In genomic region chr19:14509382-14509781, GRCh38 we compare ENCODE assay signal across 16 cellular contexts. TPM values are rescaled to one million over a fixed set of nuclear protein-coding genes. Genes with fewer than 3 reads are reported as not detected.
A peak's percentile ranks its signal among the peaks of the same experiment; 100 is the strongest.
DNase-seq lines count a peak whose midpoint lies in the region; ATAC-seq and TF ChIP-seq lines count a peak whose summit lies in the region.
"Had no signal": no experiment of that assay in that cellular context is flagged by ENCODE, and none has a peak within 500 bp of the region (broad histone marks: within the 10 kb centered on the region; RNA-seq: fewer than 3 reads in every experiment).

No MANE protein-coding gene starts in this region.

- no peaks in the 10 kb centered on the region for H3K9me3 ChIP-seq in skeletal muscle tissue (ENCODE audit: control insufficient read depth in 3 of 3, low read length in 3 of 3)
- H3K9me3 ChIP-seq in colonic mucosa = no peaks in the 10 kb centered on the region

- CTCF ChIA-PET in activated CD4-positive, alpha-beta T cell treated with anti-CD3 and anti-CD28 coated beads for 36 hours (lab: Charles Lee) = interaction anchor here (1.0 to 1.5 kb wide), 2 partner anchors 14 to 25 kb away, joined by 3 read pairs; no protein-coding TSS in a partner anchor

- TF ChIP-seq CTCF in colonic mucosa (IDR thresholded peaks at IDR 0.05) = no peak

- no peaks in the 10 kb centered on the region for H3K9me3 Mint-ChIP-seq in activated CD4-positive, alpha-beta T cell treated with anti-CD3 and anti-CD28 coated beads for 36 hours (ENCODE audit: low read depth)
- no peaks in the 10 kb centered on the region for H3K9me3 Mint-ChIP-seq in IgD-negative memory B cell
- H3K9me3 Mint-ChIP-seq: activated naive CD4-positive, alpha-beta T cell treated with anti-CD3 and anti-CD28 coated beads, Interleukin-2, amount 50 U/mL, for 24 hours had no signal

- H3K4me1 ChIP-seq in skeletal muscle tissue (ENCODE audit: control insufficient read depth in 3 of 3, insufficient read depth in 3 of 3, low read length in 3 of 3) = peaks cover 12 to 19% (median 16%) of the 10 kb centered on the region in 3 donors
- peaks cover 5% of the 10 kb centered on the region for H3K4me1 ChIP-seq in colonic mucosa

- H3K27me3 ChIP-seq in skeletal muscle tissue (ENCODE audit: control insufficient read depth in 3 of 3, insufficient read depth in 3 of 3, low read length in 3 of 3) (no peaks in the 10 kb centered on the region), colonic mucosa (no peaks in the 10 kb centered on the region)

- H3K9ac ChIP-seq in skeletal muscle tissue (ENCODE audit: low read depth in 1 of 3, low read length in 3 of 3) = no peak overlapping the region
- H3K9ac ChIP-seq in colonic mucosa (ENCODE audit: low read depth in 2 of 2, low read length in 2 of 2) = no peak overlapping the region

- no peak overlapping the region for H3K4me3 Mint-ChIP-seq in activated CD4-positive, alpha-beta T cell treated with anti-CD3 and anti-CD28 coated beads for 36 hours
- H3K4me3 Mint-ChIP-seq in IgD-negative memory B cell = peak overlapping the region in 1 of 4 donors; percentile 23
- H3K4me3 Mint-ChIP-seq: activated CD8-positive, alpha-beta memory T cell treated with anti-CD3 and anti-CD28 coated beads, Interleukin-2, amount 10 ng/mL, durations not matched to agents 7 days and 5 days; activated naive CD4-positive, alpha-beta T cell treated with anti-CD3 and anti-CD28 coated beads, Interleukin-2, amount 50 U/mL, for 24 hours had no signal

- H3K27me3 Mint-ChIP-seq in activated CD4-positive, alpha-beta T cell treated with anti-CD3 and anti-CD28 coated beads for 36 hours = no peaks in the 10 kb centered on the region
- H3K27me3 Mint-ChIP-seq in IgD-negative memory B cell = peaks cover 2% of the 10 kb centered on the region
- H3K27me3 Mint-ChIP-seq: activated CD8-positive, alpha-beta memory T cell treated with anti-CD3 and anti-CD28 coated beads, Interleukin-2, amount 10 ng/mL, durations not matched to agents 7 days and 5 days; activated naive CD4-positive, alpha-beta T cell treated with anti-CD3 and anti-CD28 coated beads, Interleukin-2, amount 50 U/mL, for 24 hours had no signal

- peaks cover 4 to 7% (median 7%) of the 10 kb centered on the region in 3 donors for H3K36me3 ChIP-seq in skeletal muscle tissue (ENCODE audit: control insufficient read depth in 3 of 3, insufficient read depth in 3 of 3, low read length in 3 of 3)
- H3K36me3 ChIP-seq in colonic mucosa = no peaks in the 10 kb centered on the region

- peaks cover 11% of the 10 kb centered on the region for H3K36me3 Mint-ChIP-seq in activated CD4-positive, alpha-beta T cell treated with anti-CD3 and anti-CD28 coated beads for 36 hours (ENCODE audit: low read depth)
- no peaks in the 10 kb centered on the region for H3K36me3 Mint-ChIP-seq in IgD-negative memory B cell
- H3K36me3 Mint-ChIP-seq: activated naive CD4-positive, alpha-beta T cell treated with anti-CD3 and anti-CD28 coated beads, Interleukin-2, amount 50 U/mL, for 24 hours had no signal

- no peak for ATAC-seq in activated CD4-positive, alpha-beta T cell treated with anti-CD3 and anti-CD28 coated beads for 36 hours
- ATAC-seq: activated CD8-positive, alpha-beta memory T cell treated with anti-CD3 and anti-CD28 coated beads, Interleukin-2, amount 10 ng/mL, durations not matched to agents 7 days and 5 days; stimulated activated naive CD8-positive, alpha-beta T cell treated with anti-CD3 and anti-CD28 coated beads, Interleukin-15, Interleukin-2, amounts not matched to agents 100 U/mL and 50 U/mL, for 24 hours had no signal

- no peak overlapping the region for H3K4me3 ChIP-seq in skeletal muscle tissue (ENCODE audit: low read length in 3 of 3)
- no peak overlapping the region for H3K4me3 ChIP-seq in colonic mucosa

- POLR2A ChIA-PET in activated CD4-positive, alpha-beta T cell treated with anti-CD3 and anti-CD28 coated beads for 36 hours (lab: Charles Lee) = interaction anchor here (2.1 kb wide), 1 partner anchor 10 kb away, joined by 12 read pairs; the partner anchor contains the start of gene DNAJB1

- peak overlapping the region; percentile 98 for H3K27ac ChIP-seq in epithelial cell of prostate
- peak overlapping the region; percentile 40 for H3K27ac ChIP-seq in skeletal muscle tissue (ENCODE audit: low read depth, low read length)
- no peak overlapping the region for H3K27ac ChIP-seq in colonic mucosa

- intact Hi-C loops in activated CD4-positive, alpha-beta T cell treated with anti-CD3 and anti-CD28 coated beads for 36 hours (cut with DNase I, micrococcal nuclease) = no loop called here
- intact Hi-C loops in colonic mucosa (cut with DNase I) = no loop called here

- H3K4me1 Mint-ChIP-seq in activated CD4-positive, alpha-beta T cell treated with anti-CD3 and anti-CD28 coated beads for 36 hours = peaks cover 57% of the 10 kb centered on the region
- peaks cover 0 to 6% (median 2%) of the 10 kb centered on the region in 3 donors for H3K4me1 Mint-ChIP-seq in IgD-negative memory B cell

- DNase-seq in activated CD4-positive, alpha-beta T cell treated with anti-CD3 and anti-CD28 coated beads for 36 hours = no peak
- no peak for DNase-seq in activated CD4-positive, alpha-beta T cell treated with anti-CD3 and anti-CD28 coated beads for 4 hours
- DNase-seq in epithelial cell of prostate (ENCODE audit: low read depth, low spot score) (no peak), colonic mucosa (no peak), NOMO-1 treated with dmso at 0.1 percent for 144 hours (lab: John Stamatoyannopoulos, UW; ENCODE audit: unreplicated experiment) (no peak)
- no peak for DNase-seq in activated effector memory CD4-positive, alpha-beta T cell treated with anti-CD3 and anti-CD28 coated beads, Interleukin-2, amount 50 U/mL, for 16 hours
- DNase-seq: 8988T; activated CD8-positive, alpha-beta memory T cell treated with anti-CD3 and anti-CD28 coated beads, Interleukin-2, amount 10 ng/mL, durations not matched to agents 7 days and 5 days; HCEC 1CT; midbrain; NCI-H1417; NCI-H226; stimulated activated naive CD8-positive, alpha-beta T cell treated with anti-CD3 and anti-CD28 coated beads, Interleukin-15, Interleukin-2, amounts not matched to agents 100 U/mL and 50 U/mL, for 24 hours had no signal

- H3K27ac Mint-ChIP-seq in activated CD4-positive, alpha-beta T cell treated with anti-CD3 and anti-CD28 coated beads for 36 hours = peak overlapping the region; percentile 6
- peak overlapping the region in 2 of 3 donors; percentile 33 to 35 for H3K27ac Mint-ChIP-seq in IgD-negative memory B cell
- H3K27ac Mint-ChIP-seq: activated naive CD4-positive, alpha-beta T cell treated with anti-CD3 and anti-CD28 coated beads, Interleukin-2, amount 50 U/mL, for 24 hours had no signal

RNA-seq across cellular contexts. Expression of gene DNAJB1, which starts 8.8 kb away (rescaled TPM):
- total RNA-seq in activated CD4-positive, alpha-beta T cell treated with anti-CD3 and anti-CD28 coated beads for 36 hours = 10 to 100 TPM; 69.3 to 72.6 TPM
- 77.1 TPM for polyA plus RNA-seq in IgD-negative memory B cell
- 39.1 TPM for total RNA-seq in skeletal muscle tissue
- total RNA-seq in colonic mucosa = 100 to 1,000 TPM; 127 to 148 TPM

RNA-seq across cellular contexts. Expression of gene GIPC1, which starts 13.5 kb away (rescaled TPM):
- total RNA-seq in activated CD4-positive, alpha-beta T cell treated with anti-CD3 and anti-CD28 coated beads for 36 hours = 10 to 100 TPM; 19.3 to 25.7 TPM
- polyA plus RNA-seq in IgD-negative memory B cell = 10.1 TPM
- 41.8 TPM for total RNA-seq in skeletal muscle tissue
- total RNA-seq in colonic mucosa = 100 to 1,000 TPM; 281 to 404 TPM

RNA-seq across cellular contexts. Expression of gene TECR, which starts 20.0 kb away (rescaled TPM):
- total RNA-seq in activated CD4-positive, alpha-beta T cell treated with anti-CD3 and anti-CD28 coated beads for 36 hours = 100 to 1,000 TPM; 106 to 145 TPM
- 145 TPM for polyA plus RNA-seq in IgD-negative memory B cell
- total RNA-seq in skeletal muscle tissue (83.0 TPM), colonic mucosa (100 to 1,000 TPM; 136 to 201 TPM)

RNA-seq across cellular contexts. Expression of gene PTGER1, which starts 34.2 kb away (rescaled TPM):
- under 1 TPM; 0.16 to 0.25 TPM for total RNA-seq in activated CD4-positive, alpha-beta T cell treated with anti-CD3 and anti-CD28 coated beads for 36 hours
- polyA plus RNA-seq in IgD-negative memory B cell = not detected
- not detected for total RNA-seq in skeletal muscle tissue
- under 1 TPM; 0.35 to 0.72 TPM for total RNA-seq in colonic mucosa
